ENCODE assay signal across 9 cellular contexts in the genomic region with DNA sequence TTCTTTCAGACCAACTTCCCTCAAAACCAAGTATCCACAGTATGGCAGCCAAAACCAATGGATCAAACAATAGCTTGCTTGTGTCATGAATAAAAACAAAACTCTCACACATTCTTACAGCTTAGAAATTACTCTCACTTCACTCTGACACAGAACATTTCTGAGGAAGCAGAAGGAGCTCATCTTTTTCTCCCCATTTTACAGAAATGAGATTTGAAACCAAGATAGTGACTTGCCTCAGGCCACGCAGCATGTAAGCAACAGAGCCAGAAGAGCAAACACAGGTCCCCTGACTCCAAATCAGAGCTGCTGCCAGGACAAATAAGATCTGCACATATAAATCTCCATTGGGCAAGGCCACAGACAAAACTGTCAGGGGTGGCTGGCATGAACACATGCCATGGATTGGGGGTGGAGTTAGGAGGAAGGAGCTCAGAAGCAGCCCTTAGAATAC.
DNase-seq lines count a peak whose midpoint lies in the region; ATAC-seq and TF ChIP-seq lines count a peak whose summit lies in the region.
"Had no signal": no experiment of that assay in that cellular context is flagged by ENCODE, and none has a peak within 500 bp of the region (broad histone marks: within the 10 kb centered on the region; RNA-seq: fewer than 3 reads in every experiment).

No MANE protein-coding gene starts in this region.

- H3K9me3 ChIP-seq in PC-3 (ENCODE audit: low read length): no peaks in the 10 kb centered on the region
- H3K9me3 ChIP-seq in mesenchymal stem cell (ENCODE audit: control insufficient read depth, low read length): no peaks in the 10 kb centered on the region

- H3K9me2 ChIP-seq in PC-3 (replicated peaks; ENCODE audit: low read length): no peaks in the 10 kb centered on the region

- peaks cover 28% of the 10 kb centered on the region for H3K4me1 ChIP-seq in PC-3 (ENCODE audit: insufficient read depth, low read length)
- peaks cover 14% of the 10 kb centered on the region for H3K4me1 ChIP-seq in mesenchymal stem cell (ENCODE audit: control insufficient read depth, insufficient read depth, low read depth, low read length)

- DNase-seq in activated CD8-positive, alpha-beta memory T cell treated with anti-CD3 and anti-CD28 coated beads, Interleukin-2, amount 50 U/mL, for 48 hours: peak; percentile 58
- no peak for DNase-seq in activated CD8-positive, alpha-beta memory T cell treated with anti-CD3 and anti-CD28 coated beads, Interleukin-2, amount 50 U/mL, for 4 hours
- peak; percentile 77 for DNase-seq in PC-3
- DNase-seq in mesenchymal stem cell: no peak
- DNase-seq in iPS-NIHi11 (ENCODE audit: low spot score): no peak
- no peak for DNase-seq in NCI-H1048 (lab: John Stamatoyannopoulos, UW)
- no peak for DNase-seq in germinal center (ENCODE audit: low spot score)
- DNase-seq: DND-41 had no signal

- H3K79me2 ChIP-seq in PC-3 (ENCODE audit: low read length): no peaks in the 10 kb centered on the region

- H4K91ac ChIP-seq in mesenchymal stem cell (ENCODE audit: low read length): no peak overlapping the region

- no peak overlapping the region for H3K23ac ChIP-seq in mesenchymal stem cell (ENCODE audit: low read length in 2 of 2)

- H3K4me3 ChIP-seq in PC-3 (ENCODE audit: low read length): no peak overlapping the region
- no peak overlapping the region for H3K4me3 ChIP-seq in mesenchymal stem cell (ENCODE audit: insufficient read depth in 1 of 2, low read depth in 1 of 2, low read length in 2 of 2)

- H3F3A ChIP-seq in PC-3 (ENCODE audit: low read length, unreplicated experiment): peaks cover 8% of the 10 kb centered on the region

- intact Hi-C loops in PC-3 (cut with micrococcal nuclease): loop anchor here (2.0 kb wide), 1 partner anchor 38 kb away; no protein-coding TSS in a partner anchor

- H3K18ac ChIP-seq in mesenchymal stem cell (ENCODE audit: low read depth in 1 of 2, low read length in 2 of 2): no peak overlapping the region

- peak overlapping the region in 1 of 2 experiments; percentile 30 for H3K4ac ChIP-seq in mesenchymal stem cell (ENCODE audit: low read depth in 1 of 2, low read length in 2 of 2)

- no peak overlapping the region for H2AFZ ChIP-seq in PC-3 (ENCODE audit: low read length)
- no peak overlapping the region for H2AFZ ChIP-seq in mesenchymal stem cell (ENCODE audit: low read depth, low read length)

- BruUV-seq in PC-3 (replicated peaks; lab: Mats Ljungman, UMichigan): no TSS peak

- no peak overlapping the region for H2BK5ac ChIP-seq in mesenchymal stem cell (ENCODE audit: low read depth, low read length, poor library complexity, severe bottlenecking)

- no peaks in the 10 kb centered on the region for H3K27me3 ChIP-seq in PC-3 (ENCODE audit: low read length)
- H3K27me3 ChIP-seq in mesenchymal stem cell (ENCODE audit: control insufficient read depth in 1 of 2, insufficient read depth in 1 of 2, low read length in 2 of 2): no peaks in the 10 kb centered on the region

- no peaks in the 10 kb centered on the region for H4K20me1 ChIP-seq in PC-3 (ENCODE audit: low read length)

- no peak overlapping the region for H3K9ac ChIP-seq in PC-3 (ENCODE audit: low read length)
- H3K9ac ChIP-seq in mesenchymal stem cell (ENCODE audit: low read length): no peak overlapping the region

- CTCF ChIA-PET in PC-3 (lab: Charles Lee): no interaction called here

- H2BK12ac ChIP-seq in mesenchymal stem cell (ENCODE audit: low read length in 2 of 2): peak overlapping the region in 1 of 2 experiments; percentile 79

- ATAC-seq in HG02678 (IDR thresholded peaks at IDR 0.05; ENCODE audit: unreplicated experiment) (peak; percentile 54), PC-3 (peak; percentile 48)

- no peaks in the 10 kb centered on the region for H3K36me3 ChIP-seq in PC-3 (ENCODE audit: low read depth, low read length)
- peaks cover 0 to 2% of the 10 kb centered on the region in 2 experiments for H3K36me3 ChIP-seq in mesenchymal stem cell (ENCODE audit: control insufficient read depth in 1 of 2, insufficient read depth in 2 of 2, low read depth in 1 of 2, low read length in 2 of 2)

- H3K4me2 ChIP-seq in PC-3 (ENCODE audit: low read length) (no peak overlapping the region), mesenchymal stem cell (ENCODE audit: low read length, poor library complexity, severe bottlenecking) (no peak overlapping the region)

- H3K27ac ChIP-seq in PC-3 (ENCODE audit: low read length) (no peak overlapping the region), mesenchymal stem cell (ENCODE audit: low read length, poor library complexity, severe bottlenecking) (no peak overlapping the region)

- H2BK120ac ChIP-seq in mesenchymal stem cell (ENCODE audit: low read depth, low read length): no peak overlapping the region

- POLR2A ChIA-PET in PC-3 (lab: Charles Lee; ENCODE audit: unreplicated experiment): no interaction called here

- peak overlapping the region; percentile 46 for H2BK15ac ChIP-seq in mesenchymal stem cell (ENCODE audit: low read depth, poor library complexity, severe bottlenecking)

- no peak overlapping the region for H4K8ac ChIP-seq in mesenchymal stem cell (ENCODE audit: low read length)

- no peak overlapping the region for H3K14ac ChIP-seq in mesenchymal stem cell (ENCODE audit: low read length in 2 of 2)

- no peak for TF ChIP-seq CTCF in PC-3 (conservative IDR thresholded peaks at IDR 0.05; ENCODE audit: low read depth, low read length)

- H2AK5ac ChIP-seq in mesenchymal stem cell (ENCODE audit: low read length, severe bottlenecking): peak overlapping the region; percentile 41

- 100% methylated on average over 1 of the region's 1 CpG for WGBS in mesenchymal stem cell

- H3K79me1 ChIP-seq in mesenchymal stem cell (replicated peaks; ENCODE audit: low read length, poor library complexity, severe bottlenecking): peaks cover 21% of the 10 kb centered on the region

Comparison
In these comparisons a context has a peak if more than half of its experiments do, and no peak if none do; other contexts are left out.
1. DNase-seq: peak in activated CD8-positive, alpha-beta memory T cell treated with anti-CD3 and anti-CD28 coated beads, Interleukin-2, amount 50 U/mL, for 48 hours (single experiment) and PC-3 (single experiment); none in activated CD8-positive, alpha-beta memory T cell treated with anti-CD3 and anti-CD28 coated beads, Interleukin-2, amount 50 U/mL, for 4 hours (single experiment), mesenchymal stem cell (single experiment), iPS-NIHi11 (single experiment), NCI-H1048 (single experiment) and germinal center (single experiment).